1 cellular context compared by ENCODE assay signal in genomic region chr5:140227046-140227445, GRCh38.
TF ChIP-seq lines count a peak whose summit lies in the region.

No MANE protein-coding gene starts in this region.

TF ChIP-seq in H1, 55 proteins besides CTCF, POLR2A, EP300 and RAD21 (continued from another document):
- TF ChIP-seq HDAC6 (IDR thresholded peaks at IDR 0.05; ENCODE audit: low read depth, low read length) (no peak), ATF3 (IDR thresholded peaks at IDR 0.05; ENCODE audit: insufficient read depth, low read depth, low read length) (no peak), CTBP2 (IDR thresholded peaks at IDR 0.05; ENCODE audit: borderline replicate concordance, insufficient read depth, insufficient read length, low read length) (no peak), CEBPB (IDR thresholded peaks at IDR 0.05; ENCODE audit: low read depth, low read length) (no peak), NRF1 (IDR thresholded peaks at IDR 0.05; ENCODE audit: low read depth, low read length) (no peak), MAX (IDR thresholded peaks at IDR 0.05) (no peak), HDAC2 (IDR thresholded peaks at IDR 0.05; ENCODE audit: borderline replicate concordance in 1 of 2, low read depth in 2 of 2, low read length in 2 of 2) (no peak), FOSL1 (IDR thresholded peaks at IDR 0.05; ENCODE audit: insufficient read depth, low read depth, low read length) (no peak), RXRA (IDR thresholded peaks at IDR 0.05; ENCODE audit: insufficient read depth, low read depth, low read length) (no peak), KDM1A (IDR thresholded peaks at IDR 0.05; ENCODE audit: borderline replicate concordance, low read length) (no peak), GTF2F1 (IDR thresholded peaks at IDR 0.05; ENCODE audit: borderline replicate concordance, low read depth, low read length) (no peak), USF2 (IDR thresholded peaks at IDR 0.05; ENCODE audit: low read length) (no peak), RBBP5 (IDR thresholded peaks at IDR 0.05; ENCODE audit: borderline replicate concordance, low read depth, low read length) (no peak), BCL11A (IDR thresholded peaks at IDR 0.05; ENCODE audit: low read depth in 2 of 2, low read length in 2 of 2) (no peak)
